ENCODE assay signal across 19 cellular contexts in genomic region chr10:11478807-11479206, GRCh38.
DNase-seq lines count a peak whose midpoint lies in the region; ATAC-seq and TF ChIP-seq lines count a peak whose summit lies in the region.
"Had no signal": no experiment of that assay in that cellular context is flagged by ENCODE, and none has a peak within 500 bp of the region (broad histone marks: within the 10 kb centered on the region; RNA-seq: fewer than 3 reads in every experiment).

No MANE protein-coding gene starts in this region.

- H3K36me3 Mint-ChIP-seq in HFFc6 (ENCODE audit: low read depth) = no peaks in the 10 kb centered on the region; the same call in 1 of the 2 replicates
- H3K36me3 Mint-ChIP-seq in brain = peaks cover 37% of the 10 kb centered on the region
- H3K36me3 Mint-ChIP-seq in memory B cell = peaks cover 33% of the 10 kb centered on the region

- peaks cover 13% of the 10 kb centered on the region for H3K4me1 Mint-ChIP-seq in HFFc6 (ENCODE audit: low read depth)
- peaks cover 26% of the 10 kb centered on the region for H3K4me1 Mint-ChIP-seq in brain
- peaks cover 19% of the 10 kb centered on the region for H3K4me1 Mint-ChIP-seq in memory B cell

- TF ChIP-seq POLR2A in testis (IDR thresholded peaks at IDR 0.05) = no peak

- H3K27ac ChIP-seq in testis = no peak overlapping the region
- H3K27ac ChIP-seq: HL-60 had no signal

- H3K4me3 ChIP-seq in testis = no peak overlapping the region

- DNase-seq in HFFc6 (no peak), memory B cell (ENCODE audit: low spot score in 2 of 2) (no peak), stromal cell of bone marrow (ENCODE audit: low read depth) (peak; percentile 13), NCI-H1105 treated with DMSO at 0.1 percent for 48 hours (lab: John Stamatoyannopoulos, UW) (no peak), testis (no peak)
- DNase-seq: BE2C; CD4-positive, alpha-beta T cell; DMS79; H7; MV-4-11; NCI-H1436; NCI-H2029; NCI-H2171; NCI-H446; NCI-H69; SHP77 had no signal

- no peaks in the 10 kb centered on the region for H3K27me3 Mint-ChIP-seq in HFFc6 (ENCODE audit: insufficient read depth)
- peaks cover 3% of the 10 kb centered on the region for H3K27me3 Mint-ChIP-seq in brain
- H3K27me3 Mint-ChIP-seq in memory B cell = no peaks in the 10 kb centered on the region
- H3K27me3 Mint-ChIP-seq: CD4-positive, alpha-beta T cell had no signal

- TF ChIP-seq CTCF in HFFc6 (IDR thresholded peaks at IDR 0.05) = no peak
- no peak for TF ChIP-seq CTCF in brain (conservative IDR thresholded peaks at IDR 0.05)
- TF ChIP-seq CTCF in testis (IDR thresholded peaks at IDR 0.05) = no peak

- H3K9me3 Mint-ChIP-seq in HFFc6 (no peaks in the 10 kb centered on the region), brain (no peaks in the 10 kb centered on the region), memory B cell (no peaks in the 10 kb centered on the region)
- H3K9me3 Mint-ChIP-seq: CD4-positive, alpha-beta T cell had no signal

- no peaks in the 10 kb centered on the region for H3K4me1 ChIP-seq in testis
- H3K4me1 ChIP-seq: BE2C had no signal

- no peaks in the 10 kb centered on the region for H3K9me3 ChIP-seq in testis
- H3K9me3 ChIP-seq: BE2C had no signal

- no peak for ATAC-seq in memory B cell (ENCODE audit: low read depth)
- no peak for ATAC-seq in GM19023 (IDR thresholded peaks at IDR 0.05; ENCODE audit: unreplicated experiment)

- H3K4me3 Mint-ChIP-seq in HFFc6 (no peak overlapping the region), brain (no peak overlapping the region), memory B cell (no peak overlapping the region)
- H3K4me3 Mint-ChIP-seq: CD4-positive, alpha-beta T cell had no signal

- no peaks in the 10 kb centered on the region for H3K36me3 ChIP-seq in testis (ENCODE audit: low read depth, missing control alignments)
- H3K36me3 ChIP-seq: BE2C had no signal

- WGBS in testis, 2 donors = 90 to 100% methylated on average over 1 of the region's 1 CpG

- no peaks in the 10 kb centered on the region for H3K27me3 ChIP-seq in testis
- H3K27me3 ChIP-seq: BE2C had no signal

- 0 out of 2 replicates have a peak overlapping the region, but pooled peaks have one; percentile 4 for H3K27ac Mint-ChIP-seq in HFFc6
- H3K27ac Mint-ChIP-seq in brain = peak overlapping the region in 3 of 5 experiments; percentile 7 to 71 (median 40)
- peak overlapping the region; percentile 49 for H3K27ac Mint-ChIP-seq in memory B cell
- H3K27ac Mint-ChIP-seq: CD4-positive, alpha-beta T cell had no signal

- intact Hi-C loops in testis (cut with DNase I; ENCODE audit: low total_unique reads) = no loop called here
